8 cellular contexts compared by ENCODE assay signal in genomic region chr10:93357680-93358079, GRCh38.
DNase-seq lines count a peak whose midpoint lies in the region; ATAC-seq and TF ChIP-seq lines count a peak whose summit lies in the region.

No MANE protein-coding gene starts in this region.

- ATAC-seq in stimulated activated effector memory CD8-positive, alpha-beta T cell treated with anti-CD3 and anti-CD28 coated beads, Interleukin-12 subunit alpha, Interleukin-12 subunit beta, amount 100 ng/mL, for 72 hours, result peak; percentile 56
- ATAC-seq in HG02610 (IDR thresholded peaks at IDR 0.05; ENCODE audit: unreplicated experiment), result no peak

- peak; percentile 61 for TF ChIP-seq CTCF in fibroblast of pulmonary artery (IDR thresholded peaks at IDR 0.05; ENCODE audit: low read length, missing control alignments)

- H3K4me3 Mint-ChIP-seq in stimulated activated effector memory CD8-positive, alpha-beta T cell treated with anti-CD3 and anti-CD28 coated beads, Interleukin-12 subunit alpha, Interleukin-12 subunit beta, amount 100 ng/mL, for 72 hours, result no peak overlapping the region

- DNase-seq in NCI-H345 (lab: John Stamatoyannopoulos, UW) (peak; percentile 37), NCI-H345 treated with DMSO at 0.1 percent for 48 hours (lab: John Stamatoyannopoulos, UW; ENCODE audit: unreplicated experiment) (no peak), LHCN-M2 (ENCODE audit: low read depth) (peak; percentile 38), SW480 (ENCODE audit: low spot score) (peak; percentile 36), fibroblast of pulmonary artery (ENCODE audit: low read depth) (peak; percentile 55), mucosa of gallbladder (ENCODE audit: low spot score) (no peak)
- DNase-seq in stimulated activated effector memory CD8-positive, alpha-beta T cell treated with anti-CD3 and anti-CD28 coated beads, Interleukin-12 subunit alpha, Interleukin-12 subunit beta, amount 100 ng/mL, for 72 hours (ENCODE audit: low spot score in 2 of 2), result no peak

- H3K27ac Mint-ChIP-seq in stimulated activated effector memory CD8-positive, alpha-beta T cell treated with anti-CD3 and anti-CD28 coated beads, Interleukin-12 subunit alpha, Interleukin-12 subunit beta, amount 100 ng/mL, for 72 hours, result no peak overlapping the region

- H3K9me3 Mint-ChIP-seq in stimulated activated effector memory CD8-positive, alpha-beta T cell treated with anti-CD3 and anti-CD28 coated beads, Interleukin-12 subunit alpha, Interleukin-12 subunit beta, amount 100 ng/mL, for 72 hours, result no peaks in the 10 kb centered on the region

- no peak overlapping the region for H3K4me3 ChIP-seq in fibroblast of pulmonary artery (replicated peaks; ENCODE audit: low read depth, low read length)

- peaks cover 10% of the 10 kb centered on the region for H3K36me3 Mint-ChIP-seq in stimulated activated effector memory CD8-positive, alpha-beta T cell treated with anti-CD3 and anti-CD28 coated beads, Interleukin-12 subunit alpha, Interleukin-12 subunit beta, amount 100 ng/mL, for 72 hours

- H3K4me1 Mint-ChIP-seq in stimulated activated effector memory CD8-positive, alpha-beta T cell treated with anti-CD3 and anti-CD28 coated beads, Interleukin-12 subunit alpha, Interleukin-12 subunit beta, amount 100 ng/mL, for 72 hours, result no peaks in the 10 kb centered on the region

Comparison
In these comparisons a context has a peak if more than half of its experiments do, and no peak if none do; other contexts are left out.
1. DNase-seq: peak in NCI-H345 (single experiment), LHCN-M2 (single experiment), SW480 (single experiment) and fibroblast of pulmonary artery (single experiment); none in NCI-H345 treated with DMSO at 0.1 percent for 48 hours (single experiment), stimulated activated effector memory CD8-positive, alpha-beta T cell treated with anti-CD3 and anti-CD28 coated beads, Interleukin-12 subunit alpha, Interleukin-12 subunit beta, amount 100 ng/mL, for 72 hours (0 of 2) and mucosa of gallbladder (single experiment).